ENCODE assay signal across 1 cellular context in the genomic region with DNA sequence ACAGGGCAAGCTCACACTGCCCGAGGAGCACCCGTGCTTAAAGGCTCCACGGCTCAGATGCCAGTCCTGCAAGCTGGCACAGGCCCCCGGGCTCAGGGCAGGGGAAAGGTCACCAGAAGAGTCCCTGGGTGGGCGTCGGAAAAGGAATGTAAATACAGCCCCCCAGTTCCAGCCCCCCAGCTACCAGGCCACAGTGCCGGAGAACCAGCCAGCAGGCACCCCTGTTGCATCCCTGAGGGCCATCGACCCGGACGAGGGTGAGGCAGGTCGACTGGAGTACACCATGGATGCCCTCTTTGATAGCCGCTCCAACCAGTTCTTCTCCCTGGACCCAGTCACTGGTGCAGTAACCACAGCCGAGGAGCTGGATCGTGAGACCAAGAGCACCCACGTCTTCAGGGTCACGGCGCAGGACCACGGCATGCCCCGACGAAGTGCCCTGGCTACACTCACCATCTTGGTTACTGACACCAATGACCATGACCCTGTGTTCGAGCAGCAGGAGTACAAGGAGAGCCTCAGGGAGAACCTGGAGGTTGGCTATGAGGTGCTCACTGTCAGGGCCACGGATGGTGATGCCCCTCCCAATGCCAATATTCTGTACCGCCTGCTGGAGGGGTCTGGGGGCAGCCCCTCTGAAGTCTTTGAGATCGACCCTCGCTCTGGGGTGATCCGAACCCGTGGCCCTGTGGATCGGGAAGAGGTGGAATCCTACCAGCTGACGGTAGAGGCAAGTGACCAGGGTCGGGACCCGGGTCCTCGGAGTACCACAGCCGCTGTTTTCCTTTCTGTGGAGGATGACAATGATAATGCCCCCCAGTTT.
A peak's percentile ranks its signal among the peaks of the same experiment; 100 is the strongest.
TF ChIP-seq lines count a peak whose summit lies in the region.

No MANE protein-coding gene starts in this region.

TF ChIP-seq in HepG2, 621 proteins besides CTCF, POLR2A, EP300 and RAD21:
- TF ChIP-seq ZNF274 (CRISPR knock-in tag; IDR thresholded peaks at IDR 0.05) (no peak), REL (CRISPR knock-in tag; conservative IDR thresholded peaks at IDR 0.05) (no peak), MBNL3 (CRISPR knock-in tag; conservative IDR thresholded peaks at IDR 0.05) (no peak), AKAP8 (CRISPR knock-in tag; IDR thresholded peaks at IDR 0.05) (no peak), ARHGAP35 (CRISPR knock-in tag; IDR thresholded peaks at IDR 0.05; ENCODE audit: borderline replicate concordance) (no peak), ZNF770 (CRISPR knock-in tag; IDR thresholded peaks at IDR 0.05) (no peak), THAP8 (CRISPR knock-in tag; IDR thresholded peaks at IDR 0.05; ENCODE audit: borderline replicate concordance) (no peak), ZXDC (CRISPR knock-in tag; IDR thresholded peaks at IDR 0.05) (no peak), HNRNPL (IDR thresholded peaks at IDR 0.05; ENCODE audit: low read depth, low read length) (peak; percentile 79), DR1 (CRISPR knock-in tag; IDR thresholded peaks at IDR 0.05) (no peak)
- TF ChIP-seq, protein P1, sequence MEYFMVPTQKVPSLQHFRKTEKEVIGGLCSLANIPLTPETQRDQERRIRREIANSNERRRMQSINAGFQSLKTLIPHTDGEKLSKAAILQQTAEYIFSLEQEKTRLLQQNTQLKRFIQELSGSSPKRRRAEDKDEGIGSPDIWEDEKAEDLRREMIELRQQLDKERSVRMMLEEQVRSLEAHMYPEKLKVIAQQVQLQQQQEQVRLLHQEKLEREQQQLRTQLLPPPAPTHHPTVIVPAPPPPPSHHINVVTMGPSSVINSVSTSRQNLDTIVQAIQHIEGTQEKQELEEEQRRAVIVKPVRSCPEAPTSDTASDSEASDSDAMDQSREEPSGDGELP (IDR thresholded peaks at IDR 0.05; ENCODE audit: borderline replicate concordance, low read depth), result no peak
- TF ChIP-seq, protein P2, sequence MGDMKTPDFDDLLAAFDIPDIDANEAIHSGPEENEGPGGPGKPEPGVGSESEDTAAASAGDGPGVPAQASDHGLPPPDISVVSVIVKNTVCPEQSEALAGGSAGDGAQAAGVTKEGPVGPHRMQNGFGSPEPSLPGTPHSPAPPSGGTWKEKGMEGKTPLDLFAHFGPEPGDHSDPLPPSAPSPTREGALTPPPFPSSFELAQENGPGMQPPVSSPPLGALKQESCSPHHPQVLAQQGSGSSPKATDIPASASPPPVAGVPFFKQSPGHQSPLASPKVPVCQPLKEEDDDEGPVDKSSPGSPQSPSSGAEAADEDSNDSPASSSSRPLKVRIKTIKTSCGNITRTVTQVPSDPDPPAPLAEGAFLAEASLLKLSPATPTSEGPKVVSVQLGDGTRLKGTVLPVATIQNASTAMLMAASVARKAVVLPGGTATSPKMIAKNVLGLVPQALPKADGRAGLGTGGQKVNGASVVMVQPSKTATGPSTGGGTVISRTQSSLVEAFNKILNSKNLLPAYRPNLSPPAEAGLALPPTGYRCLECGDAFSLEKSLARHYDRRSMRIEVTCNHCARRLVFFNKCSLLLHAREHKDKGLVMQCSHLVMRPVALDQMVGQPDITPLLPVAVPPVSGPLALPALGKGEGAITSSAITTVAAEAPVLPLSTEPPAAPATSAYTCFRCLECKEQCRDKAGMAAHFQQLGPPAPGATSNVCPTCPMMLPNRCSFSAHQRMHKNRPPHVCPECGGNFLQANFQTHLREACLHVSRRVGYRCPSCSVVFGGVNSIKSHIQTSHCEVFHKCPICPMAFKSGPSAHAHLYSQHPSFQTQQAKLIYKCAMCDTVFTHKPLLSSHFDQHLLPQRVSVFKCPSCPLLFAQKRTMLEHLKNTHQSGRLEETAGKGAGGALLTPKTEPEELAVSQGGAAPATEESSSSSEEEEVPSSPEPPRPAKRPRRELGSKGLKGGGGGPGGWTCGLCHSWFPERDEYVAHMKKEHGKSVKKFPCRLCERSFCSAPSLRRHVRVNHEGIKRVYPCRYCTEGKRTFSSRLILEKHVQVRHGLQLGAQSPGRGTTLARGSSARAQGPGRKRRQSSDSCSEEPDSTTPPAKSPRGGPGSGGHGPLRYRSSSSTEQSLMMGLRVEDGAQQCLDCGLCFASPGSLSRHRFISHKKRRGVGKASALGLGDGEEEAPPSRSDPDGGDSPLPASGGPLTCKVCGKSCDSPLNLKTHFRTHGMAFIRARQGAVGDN (CRISPR knock-in tag; IDR thresholded peaks at IDR 0.05), result peak; percentile 10; the same call in 1 of the 2 replicates
